In the genomic region with DNA sequence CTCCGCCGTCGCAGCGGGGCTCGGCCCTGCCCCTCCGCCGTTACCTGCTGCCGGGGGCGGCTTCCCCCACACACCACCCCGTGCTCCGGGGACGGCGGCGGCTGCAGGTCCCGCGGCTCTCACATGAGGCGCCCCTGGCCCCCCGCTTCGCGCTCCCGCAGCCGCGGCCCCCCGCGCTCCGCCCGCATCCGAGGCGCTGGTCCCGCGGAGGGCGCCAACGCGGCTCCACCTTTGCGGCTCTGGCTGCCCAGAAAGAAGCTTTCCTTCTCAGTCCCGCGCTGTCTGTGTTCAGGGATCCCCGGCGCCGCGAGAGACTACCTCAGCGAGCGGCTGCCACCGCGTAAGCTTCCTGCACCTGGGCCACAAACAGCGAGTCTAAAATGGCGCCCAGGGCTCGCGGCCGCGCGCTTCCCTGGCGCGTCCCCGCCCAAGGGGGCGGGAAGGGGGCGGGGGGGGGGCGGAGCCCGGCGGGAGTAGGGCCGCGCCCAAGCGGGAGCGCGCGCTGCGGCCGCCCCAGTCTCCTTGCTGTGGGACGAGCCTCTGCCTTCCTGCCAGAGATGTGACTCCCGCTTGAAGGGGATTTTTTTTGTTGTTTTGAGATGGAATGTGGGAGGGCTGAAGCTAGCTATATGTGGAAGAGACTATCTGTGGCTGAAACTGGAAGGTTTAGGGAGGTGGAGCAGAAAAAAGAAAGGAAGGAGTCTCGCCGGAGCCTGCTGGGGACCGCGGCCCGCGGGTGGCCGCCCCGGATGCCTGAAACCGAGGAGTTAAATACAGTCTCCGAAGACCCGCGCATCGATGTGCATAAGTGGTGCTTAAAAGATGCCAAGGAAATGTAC, we compare ENCODE assay signal across 8 cellular contexts. TPM values are rescaled to one million over a fixed set of nuclear protein-coding genes. Genes with fewer than 3 reads are reported as not detected.
DNase-seq lines count a peak whose midpoint lies in the region; ATAC-seq and TF ChIP-seq lines count a peak whose summit lies in the region.

A gene with protein sequence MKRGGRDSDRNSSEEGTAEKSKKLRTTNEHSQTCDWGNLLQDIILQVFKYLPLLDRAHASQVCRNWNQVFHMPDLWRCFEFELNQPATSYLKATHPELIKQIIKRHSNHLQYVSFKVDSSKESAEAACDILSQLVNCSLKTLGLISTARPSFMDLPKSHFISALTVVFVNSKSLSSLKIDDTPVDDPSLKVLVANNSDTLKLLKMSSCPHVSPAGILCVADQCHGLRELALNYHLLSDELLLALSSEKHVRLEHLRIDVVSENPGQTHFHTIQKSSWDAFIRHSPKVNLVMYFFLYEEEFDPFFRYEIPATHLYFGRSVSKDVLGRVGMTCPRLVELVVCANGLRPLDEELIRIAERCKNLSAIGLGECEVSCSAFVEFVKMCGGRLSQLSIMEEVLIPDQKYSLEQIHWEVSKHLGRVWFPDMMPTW (minus strand): TSS at position 377 of the 839 bp plus-strand sequence. CDS start 5,299 bp downstream, outside the sequence.

- H3K9me3 ChIP-seq in T-helper 17 cell (ENCODE audit: control insufficient read depth, low read length, poor library complexity, severe bottlenecking), result no peaks in the 10 kb centered on the region
- H3K9me3 ChIP-seq in left ventricle myocardium inferior (replicated peaks), result no peaks in the 10 kb centered on the region
- H3K9me3 ChIP-seq in prostate gland, result no peaks in the 10 kb centered on the region

- H3K4me3 ChIP-seq in left ventricle myocardium inferior (peak within 1 kb of the TSS; percentile 97), prostate gland (peak within 1 kb of the TSS; percentile 96 to 97)

- H3K36me3 ChIP-seq in left ventricle myocardium inferior (no peaks in the 10 kb centered on the region), prostate gland (no peaks in the 10 kb centered on the region)

- H3K4me3 Mint-ChIP-seq in T-helper 17 cell, result peak within 1 kb of the TSS; percentile 94

- peak; percentile 88 for TF ChIP-seq POLR2A in GM15510 (IDR thresholded peaks at IDR 0.05; ENCODE audit: borderline replicate concordance, extremely low read depth, insufficient read length)
- peak; percentile 67 for TF ChIP-seq POLR2A in prostate gland (IDR thresholded peaks at IDR 0.05)

- peak within 1 kb of the TSS; percentile 100 for H3K27ac ChIP-seq in left ventricle myocardium inferior (replicated peaks)
- peak within 1 kb of the TSS; percentile 98 to 99 for H3K27ac ChIP-seq in prostate gland

- H3K27me3 ChIP-seq in left ventricle myocardium inferior (ENCODE audit: low read depth) (no peaks in the 10 kb centered on the region), prostate gland (replicated peaks; ENCODE audit: insufficient read depth) (no peaks in the 10 kb centered on the region)

- peak; percentile 41 for DNase-seq in NCI-H1436 treated with DMSO at 0.1 percent for 48 hours (lab: John Stamatoyannopoulos, UW)
- DNase-seq in T-helper 17 cell, result peak; percentile 74 to 80 (median 79)
- DNase-seq in amygdala (lab: John Stamatoyannopoulos, UW), result peak; percentile 26 to 91 (median 74)
- peak; percentile 88 for DNase-seq in left ventricle myocardium inferior
- peak; percentile 85 for DNase-seq in prostate gland (ENCODE audit: low spot score)
- peak; percentile 85 for DNase-seq in ureter (ENCODE audit: low spot score)

- TF ChIP-seq CTCF in left ventricle myocardium inferior (IDR thresholded peaks at IDR 0.05; ENCODE audit: borderline replicate concordance), result no peak
- TF ChIP-seq CTCF in prostate gland (IDR thresholded peaks at IDR 0.05), result no peak

- intact Hi-C loops in left ventricle myocardium inferior (cut with micrococcal nuclease), result no loop called here
- intact Hi-C loops in prostate gland (cut with DNase I), result loop anchor here (2.0 kb wide), 2 partner anchors 34 to 300 kb away; partner anchors contain the start of genes CLN5 and MYCBP2

- no peaks in the 10 kb centered on the region for H3K27me3 Mint-ChIP-seq in T-helper 17 cell

- H3K4me1 ChIP-seq in left ventricle myocardium inferior (peaks cover 62% of the 10 kb centered on the region), prostate gland (replicated peaks) (no peaks in the 10 kb centered on the region)

- WGBS in prostate gland, result under 1% methylated on average over 38 of the region's 83 CpGs

- peak within 1 kb of the TSS; percentile 96 for H3K27ac Mint-ChIP-seq in T-helper 17 cell

- peaks cover 4% of the 10 kb centered on the region for H3K36me3 Mint-ChIP-seq in T-helper 17 cell (ENCODE audit: low read depth)

- peaks cover 34% of the 10 kb centered on the region for H3K4me1 Mint-ChIP-seq in T-helper 17 cell

- ATAC-seq in HG02852 (IDR thresholded peaks at IDR 0.05; ENCODE audit: unreplicated experiment) (peak; percentile 65), T-helper 17 cell (peak; percentile 76)

RNA-seq across cellular contexts. Expression of the gene that starts here (rescaled TPM):
- total RNA-seq in T-helper 17 cell, result 10 to 100 TPM; 74.3 to 81.2 TPM
- 25.0 TPM for total RNA-seq in left ventricle myocardium inferior
- 100 to 1,000 TPM in 1 of 2 donors, 10 to 100 TPM in 1; 85.6 to 113 TPM for total RNA-seq in prostate gland
- 48.4 TPM for total RNA-seq in ureter

Comparison
In these comparisons a context has a peak if more than half of its experiments do, and no peak if none do; other contexts are left out.
1. Peak in every context shown above with its lines: DNase-seq, ATAC-seq, H3K4me3 ChIP-seq and H3K27ac ChIP-seq.